Comparison of ENCODE assay signal across 10 cellular contexts in the genomic region with DNA sequence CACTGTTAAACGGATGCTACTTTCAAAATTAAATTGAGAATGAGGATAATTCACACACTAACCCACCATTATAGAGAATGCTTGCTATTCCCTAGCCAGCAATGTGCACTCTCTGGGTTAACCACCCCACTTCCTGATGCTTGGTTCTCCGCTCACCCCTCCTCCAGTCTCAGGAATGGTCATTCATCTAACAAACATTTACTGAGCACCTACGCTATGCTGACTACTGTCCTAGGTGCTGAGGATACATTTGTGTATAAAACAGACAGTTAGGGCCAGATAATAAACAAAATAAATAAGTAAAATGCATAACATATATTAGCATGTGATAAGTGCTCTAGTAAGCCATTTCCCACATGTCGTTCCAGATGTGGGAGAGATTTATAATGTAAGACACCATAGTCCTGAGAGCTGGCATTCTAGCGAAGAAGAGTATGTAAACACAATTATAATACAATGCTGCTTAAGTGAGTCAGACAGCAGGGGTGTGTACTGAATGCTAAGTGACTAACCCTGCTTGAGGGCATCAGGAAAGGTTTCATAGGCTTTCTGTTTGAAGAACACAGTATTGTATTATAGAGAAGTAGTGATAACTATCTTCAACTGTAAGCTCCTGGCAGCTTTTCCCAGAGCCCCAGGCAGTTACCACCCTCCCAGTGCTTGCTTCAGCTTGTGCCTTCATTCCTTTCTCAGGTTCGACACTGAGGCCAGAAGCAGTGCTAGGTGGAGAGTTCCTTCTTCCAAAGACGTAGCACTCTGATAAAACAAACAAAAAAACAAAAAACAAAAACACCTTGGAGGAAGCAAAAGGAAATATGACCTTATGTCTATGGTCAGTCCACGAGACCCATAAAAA.
DNase-seq lines count a peak whose midpoint lies in the region; ATAC-seq and TF ChIP-seq lines count a peak whose summit lies in the region.
"Had no signal": no experiment of that assay in that cellular context is flagged by ENCODE, and none has a peak within 500 bp of the region (broad histone marks: within the 10 kb centered on the region; RNA-seq: fewer than 3 reads in every experiment).

No MANE protein-coding gene starts in this region.

- no peaks in the 10 kb centered on the region for H3K9me3 ChIP-seq in mesodermal cell (ENCODE audit: control insufficient read depth, low read length)

- no peak for TF ChIP-seq CTCF in astrocyte of the spinal cord (IDR thresholded peaks at IDR 0.05; ENCODE audit: low read depth, low read length)

- no peaks in the 10 kb centered on the region for H3K36me3 ChIP-seq in mesodermal cell (ENCODE audit: control insufficient read depth, insufficient read depth, low read length)

- in situ Hi-C loops in astrocyte of the spinal cord (cut with HindIII; ENCODE audit: low sequenced_read_pairs) = no loop called here

- H3K4me1 ChIP-seq in mesodermal cell (ENCODE audit: control insufficient read depth, insufficient read depth, low read length, poor library complexity, severe bottlenecking) = peaks cover 27% of the 10 kb centered on the region

- DNase-seq in ELR (ENCODE audit: low read depth) = peak; percentile 98
- DNase-seq in NCI-H2196 (lab: John Stamatoyannopoulos, UW; ENCODE audit: unreplicated experiment) = peak; percentile 75
- peak; percentile 29 for DNase-seq in astrocyte of the spinal cord (ENCODE audit: low read depth, low spot score)
- no peak for DNase-seq in stimulated activated CD4-positive, alpha-beta T cell treated with anti-CD3 and anti-CD28 coated beads, Interleukin-12 subunit alpha, Interleukin-12 subunit beta, amount 100 ng/mL, for 4 hours
- no peak for DNase-seq in T-helper 2 cell
- DNase-seq in anterior cingulate cortex (lab: John Stamatoyannopoulos, UW) = no peak
- DNase-seq: NCI-H187 treated with DMSO at 0.1 percent for 48 hours had no signal

- ATAC-seq in HG03378 (IDR thresholded peaks at IDR 0.05; ENCODE audit: unreplicated experiment) = no peak
- ATAC-seq: stimulated activated effector memory CD8-positive, alpha-beta T cell treated with anti-CD3 and anti-CD28 coated beads, Interleukin-12 subunit alpha, Interleukin-12 subunit beta, amount 100 ng/mL, for 72 hours had no signal

- H3K27ac ChIP-seq in mesodermal cell (ENCODE audit: low read depth, low read length, severe bottlenecking) = peak overlapping the region; percentile 80

- WGBS in mesodermal cell (ENCODE audit: insufficient coverage in 2 of 2), 2 experiments = 57 to 72% methylated on average over 1 to 3 of the region's 8 CpGs

- H3K4me3 ChIP-seq in astrocyte of the spinal cord (ENCODE audit: low read depth, low read length) = no peak overlapping the region
- no peak overlapping the region for H3K4me3 ChIP-seq in mesodermal cell (ENCODE audit: extremely low read depth, insufficient read depth, low read length, poor library complexity, severe bottlenecking)

Comparison
In these comparisons a context has a peak if more than half of its experiments do, and no peak if none do; other contexts are left out.
1. DNase-seq: peak in ELR (single experiment), NCI-H2196 (single experiment) and astrocyte of the spinal cord (single experiment); none in stimulated activated CD4-positive, alpha-beta T cell treated with anti-CD3 and anti-CD28 coated beads, Interleukin-12 subunit alpha, Interleukin-12 subunit beta, amount 100 ng/mL, for 4 hours (single experiment), T-helper 2 cell (0 of 5) and anterior cingulate cortex (0 of 58).